In genomic region chr3:105678017-105678416, GRCh38 we compare ENCODE assay signal across 19 cellular contexts.
DNase-seq lines count a peak whose midpoint lies in the region; ATAC-seq and TF ChIP-seq lines count a peak whose summit lies in the region.
"Had no signal": no experiment of that assay in that cellular context is flagged by ENCODE, and none has a peak within 500 bp of the region (broad histone marks: within the 10 kb centered on the region; RNA-seq: fewer than 3 reads in every experiment).

No MANE protein-coding gene starts in this region.

- no peaks in the 10 kb centered on the region for H3K27me3 Mint-ChIP-seq in central memory CD8-positive, alpha-beta T cell
- H3K27me3 Mint-ChIP-seq: CD4-positive, alpha-beta T cell had no signal

- H3K4me3 ChIP-seq in mucosa of descending colon (no peak overlapping the region), OCI-LY7 (ENCODE audit: low read depth, low read length, poor library complexity, severe bottlenecking) (no peak overlapping the region), BE2C (ENCODE audit: low read depth, low read length) (no peak overlapping the region)
- H3K4me3 ChIP-seq: BLaER1 treated with 17β-estradiol and CSF1 and Interleukin-3, amounts not matched to agents 10 nM and 100 nM; GM12878 had no signal

- no peak overlapping the region for H3K4me2 ChIP-seq in OCI-LY7 (ENCODE audit: low read length)
- H3K4me2 ChIP-seq: BLaER1 treated with 17β-estradiol and CSF1 and Interleukin-3, amounts not matched to agents 10 nM and 100 nM had no signal

- H3K27me3 ChIP-seq in BE2C, result no peaks in the 10 kb centered on the region
- H3K27me3 ChIP-seq: BLaER1 treated with 17β-estradiol and CSF1 and Interleukin-3, amounts not matched to agents 10 nM and 100 nM had no signal

- peak overlapping the region; percentile 35 for H3K27ac Mint-ChIP-seq in central memory CD8-positive, alpha-beta T cell (ENCODE audit: low read depth)
- H3K27ac Mint-ChIP-seq: CD4-positive, alpha-beta T cell; CD8-positive, alpha-beta T cell had no signal

- H3K9me3 ChIP-seq in mucosa of descending colon, result no peaks in the 10 kb centered on the region
- no peaks in the 10 kb centered on the region for H3K9me3 ChIP-seq in OCI-LY7 (ENCODE audit: low read length)
- no peaks in the 10 kb centered on the region for H3K9me3 ChIP-seq in BE2C
- H3K9me3 ChIP-seq: BLaER1 treated with 17β-estradiol and CSF1 and Interleukin-3, amounts not matched to agents 10 nM and 100 nM; Caco-2 had no signal

- CTCF ChIA-PET in OCI-LY7 (lab: Charles Lee; ENCODE audit: unreplicated experiment), result no interaction called here

- TF ChIP-seq CTCF in mucosa of descending colon (IDR thresholded peaks at IDR 0.05) (no peak), OCI-LY7 (conservative IDR thresholded peaks at IDR 0.05; ENCODE audit: low read length) (no peak), BE2C (IDR thresholded peaks at IDR 0.05; ENCODE audit: low read depth, low read length) (no peak)

- BruUV-seq in OCI-LY7 (replicated peaks; lab: Mats Ljungman, UMichigan), result no TSS peak

- no peaks in the 10 kb centered on the region for H3K36me3 ChIP-seq in mucosa of descending colon (ENCODE audit: low read depth)
- H3K36me3 ChIP-seq in OCI-LY7 (ENCODE audit: insufficient read depth, low read length), result peaks cover 33% of the 10 kb centered on the region
- peaks cover 55% of the 10 kb centered on the region for H3K36me3 ChIP-seq in BE2C

- no peaks in the 10 kb centered on the region for H3K9me2 ChIP-seq in OCI-LY7 (ENCODE audit: insufficient read depth, low read length)

- peaks cover 15% of the 10 kb centered on the region for H3K4me1 Mint-ChIP-seq in central memory CD8-positive, alpha-beta T cell

- no peak for ATAC-seq in central memory CD8-positive, alpha-beta T cell (replicated peaks; ENCODE audit: extremely low read depth, poor library complexity, severe bottlenecking)
- peak; percentile 67 for ATAC-seq in mucosa of descending colon
- ATAC-seq: CD8-positive, alpha-beta T cell; GM12878 had no signal

- H2AFZ ChIP-seq in OCI-LY7 (ENCODE audit: low read length), result no peak overlapping the region

- H3K27ac ChIP-seq in OCI-LY7 (ENCODE audit: low read depth, low read length, poor library complexity, severe bottlenecking), result no peak overlapping the region
- H3K27ac ChIP-seq: BLaER1 treated with 17β-estradiol and CSF1 and Interleukin-3, amounts not matched to agents 10 nM and 100 nM; C4-2B had no signal

- no peaks in the 10 kb centered on the region for H3K9me3 Mint-ChIP-seq in central memory CD8-positive, alpha-beta T cell
- H3K9me3 Mint-ChIP-seq: CD4-positive, alpha-beta T cell; CD8-positive, alpha-beta T cell had no signal

- POLR2A ChIA-PET in OCI-LY7 (lab: Charles Lee), result interaction anchor here (0.6 kb wide), 1 partner anchor 28 kb away, joined by 3 read pairs; no protein-coding TSS in a partner anchor

- no peaks in the 10 kb centered on the region for H3K4me1 ChIP-seq in mucosa of descending colon (ENCODE audit: low read depth)
- H3K4me1 ChIP-seq in OCI-LY7 (ENCODE audit: insufficient read depth, low read length, poor library complexity, severe bottlenecking), result peaks cover 3% of the 10 kb centered on the region
- H3K4me1 ChIP-seq in BE2C, result no peaks in the 10 kb centered on the region
- H3K4me1 ChIP-seq: BLaER1 treated with 17β-estradiol and CSF1 and Interleukin-3, amounts not matched to agents 10 nM and 100 nM had no signal

- no peaks in the 10 kb centered on the region for H4K20me1 ChIP-seq in OCI-LY7 (ENCODE audit: insufficient read depth, low read length)
- H4K20me1 ChIP-seq: BLaER1 treated with 17β-estradiol and CSF1 and Interleukin-3, amounts not matched to agents 10 nM and 100 nM had no signal

- intact Hi-C loops in mucosa of descending colon (cut with DNase I, micrococcal nuclease), result no loop called here
- intact Hi-C loops in OCI-LY7 (cut with micrococcal nuclease; ENCODE audit: unreplicated experiment), result no loop called here

- peak; percentile 15 for DNase-seq in EH (ENCODE audit: low read depth)
- peak; percentile 40 for DNase-seq in M059J (ENCODE audit: low read depth)
- no peak for DNase-seq in central memory CD8-positive, alpha-beta T cell (ENCODE audit: low spot score in 2 of 2)
- DNase-seq in mucosa of descending colon, result no peak
- no peak for DNase-seq in HUDEP-2 (lab: John Stamatoyannopoulos, UW; ENCODE audit: unreplicated experiment in 76 of 76)
- no peak for DNase-seq in OCI-LY7 (ENCODE audit: low spot score)
- DNase-seq in BE2C, result no peak
- DNase-seq: 8988T; ACHN; Caco-2; Calu3; CD4-positive, alpha-beta T cell; CD8-positive, alpha-beta T cell; DMS79 treated with DMSO at 0.1 percent for 48 hours; EL; GDM1 had no signal

- no peak overlapping the region for H3K4me3 Mint-ChIP-seq in central memory CD8-positive, alpha-beta T cell
- H3K4me3 Mint-ChIP-seq: CD4-positive, alpha-beta T cell; CD8-positive, alpha-beta T cell had no signal

- H3K79me2 ChIP-seq in OCI-LY7 (ENCODE audit: insufficient read depth, low read depth, low read length), result no peaks in the 10 kb centered on the region

- peaks cover 59% of the 10 kb centered on the region for H3K36me3 Mint-ChIP-seq in central memory CD8-positive, alpha-beta T cell (ENCODE audit: insufficient read depth)

Comparison
In these comparisons a context has a peak if more than half of its experiments do, and no peak if none do; other contexts are left out.
1. DNase-seq: peak in EH (single experiment) and M059J (single experiment); none in central memory CD8-positive, alpha-beta T cell (0 of 2), mucosa of descending colon (0 of 3), HUDEP-2 (0 of 76), OCI-LY7 (single experiment) and BE2C (single experiment).